19 cellular contexts compared by ENCODE assay signal in genomic region chr17:60240290-60240689, GRCh38.
DNase-seq lines count a peak whose midpoint lies in the region; ATAC-seq and TF ChIP-seq lines count a peak whose summit lies in the region.
"Had no signal": no experiment of that assay in that cellular context is flagged by ENCODE, and none has a peak within 500 bp of the region (broad histone marks: within the 10 kb centered on the region; RNA-seq: fewer than 3 reads in every experiment).

No MANE protein-coding gene starts in this region.

- POLR2A ChIA-PET in WTC11 (lab: Charles Lee), result no interaction called here

- no peaks in the 10 kb centered on the region for H3K27me3 Mint-ChIP-seq in CD4-positive, CD25-positive, alpha-beta regulatory T cell
- no peaks in the 10 kb centered on the region for H3K27me3 Mint-ChIP-seq in WTC11 (ENCODE audit: low read depth)
- no peaks in the 10 kb centered on the region for H3K27me3 Mint-ChIP-seq in neural crest cell (ENCODE audit: low read depth)
- H3K27me3 Mint-ChIP-seq: CD4-positive, alpha-beta T cell; CD8-positive, alpha-beta memory T cell had no signal

- CTCF ChIA-PET in WTC11 (lab: Charles Lee), result no interaction called here

- H3K4me3 ChIP-seq in CD4-positive, CD25-positive, alpha-beta regulatory T cell (ENCODE audit: low read depth, low read length), result no peak overlapping the region
- H3K4me3 ChIP-seq in upper lobe of left lung, result no peak overlapping the region
- H3K4me3 ChIP-seq: A549, GM12878, GM23248, HAP-1 had no signal

- peaks cover 9% of the 10 kb centered on the region for H3K36me3 ChIP-seq in CD4-positive, CD25-positive, alpha-beta regulatory T cell (ENCODE audit: control insufficient read depth, insufficient read depth, low read length)
- peaks cover 0 to 17% (median 3%) of the 10 kb centered on the region in 4 donors for H3K36me3 ChIP-seq in upper lobe of left lung

- DNase-seq in CD4-positive, CD25-positive, alpha-beta regulatory T cell, result no peak
- DNase-seq in WTC11 (ENCODE audit: low spot score), result no peak
- DNase-seq in neural crest cell (ENCODE audit: low read depth, low spot score), result no peak
- DNase-seq in upper lobe of left lung, result no peak
- DNase-seq in stimulated activated CD4-positive, alpha-beta T cell treated with anti-CD3 and anti-CD28 coated beads, Interleukin-4, amount 100 ng/mL, for 24 hours, result no peak
- DNase-seq in RKO (ENCODE audit: low spot score), result no peak
- DNase-seq: 8988T; ACHN; C1 segment of cervical spinal cord; CD4-positive, alpha-beta T cell; CD8-positive, alpha-beta memory T cell; DMS 273 treated with DMSO at 0.1 percent for 48 hours; DMS79; EL; GDM1; GM23248 had no signal

- H3K4me3 Mint-ChIP-seq in CD4-positive, CD25-positive, alpha-beta regulatory T cell, result no peak overlapping the region
- H3K4me3 Mint-ChIP-seq in WTC11 (no peak overlapping the region), neural crest cell (no peak overlapping the region)
- H3K4me3 Mint-ChIP-seq: CD4-positive, alpha-beta T cell; CD8-positive, alpha-beta memory T cell had no signal

- H3K27ac ChIP-seq in CD4-positive, CD25-positive, alpha-beta regulatory T cell (ENCODE audit: insufficient read depth, low read length, poor library complexity, severe bottlenecking), result no peak overlapping the region
- H3K27ac ChIP-seq in upper lobe of left lung, result no peak overlapping the region
- H3K27ac ChIP-seq: A549, GM23248 had no signal

- H3K4me1 Mint-ChIP-seq in CD4-positive, CD25-positive, alpha-beta regulatory T cell, result peaks cover 0 to 4% (median 2%) of the 10 kb centered on the region in 4 donors
- H3K4me1 Mint-ChIP-seq in WTC11 (no peaks in the 10 kb centered on the region; the same call in 1 of the 2 replicates), neural crest cell (no peaks in the 10 kb centered on the region)
- H3K4me1 Mint-ChIP-seq: CD8-positive, alpha-beta memory T cell had no signal

- no peaks in the 10 kb centered on the region for H3K4me1 ChIP-seq in CD4-positive, CD25-positive, alpha-beta regulatory T cell (ENCODE audit: control insufficient read depth, insufficient read depth, low read length, poor library complexity, severe bottlenecking)
- H3K4me1 ChIP-seq in upper lobe of left lung, result no peaks in the 10 kb centered on the region
- H3K4me1 ChIP-seq: A549 had no signal

- WGBS in upper lobe of left lung, 2 donors, result 84 to 99% methylated on average over 3 of the region's 3 CpGs

- ATAC-seq in CD4-positive, CD25-positive, alpha-beta regulatory T cell (ENCODE audit: low read depth in 2 of 2), result no peak
- ATAC-seq in WTC11 (no peak), upper lobe of left lung (ENCODE audit: low FRiP score in 2 of 2) (no peak)
- ATAC-seq: A549, GM12878 had no signal

- H3K27ac Mint-ChIP-seq in CD4-positive, CD25-positive, alpha-beta regulatory T cell, result peak overlapping the region in 2 of 3 donors; percentile 12 to 44
- H3K27ac Mint-ChIP-seq in WTC11, result peak overlapping the region; percentile 56; the same call in 1 of the 2 replicates
- H3K27ac Mint-ChIP-seq in neural crest cell (ENCODE audit: unreplicated experiment), result peak overlapping the region; percentile 68
- H3K27ac Mint-ChIP-seq: CD4-positive, alpha-beta T cell; CD8-positive, alpha-beta memory T cell had no signal

- TF ChIP-seq POLR2A in upper lobe of left lung (IDR thresholded peaks at IDR 0.05), result no peak

- TF ChIP-seq CTCF in WTC11 (IDR thresholded peaks at IDR 0.05) (no peak), neural crest cell (conservative IDR thresholded peaks at IDR 0.05) (no peak), upper lobe of left lung (IDR thresholded peaks at IDR 0.05) (no peak)

- H3K9me3 Mint-ChIP-seq in CD4-positive, CD25-positive, alpha-beta regulatory T cell, result peaks cover 0 to 11% (median 0%) of the 10 kb centered on the region in 7 donors
- no peaks in the 10 kb centered on the region for H3K9me3 Mint-ChIP-seq in WTC11
- no peaks in the 10 kb centered on the region for H3K9me3 Mint-ChIP-seq in neural crest cell
- H3K9me3 Mint-ChIP-seq: CD4-positive, alpha-beta T cell had no signal

- H3K36me3 Mint-ChIP-seq in CD4-positive, CD25-positive, alpha-beta regulatory T cell, result peaks cover 25% of the 10 kb centered on the region
- H3K36me3 Mint-ChIP-seq in WTC11, result peaks cover 8% of the 10 kb centered on the region
- H3K36me3 Mint-ChIP-seq in neural crest cell (ENCODE audit: low read depth), result peaks cover 8% of the 10 kb centered on the region

- no peaks in the 10 kb centered on the region for H3K27me3 ChIP-seq in CD4-positive, CD25-positive, alpha-beta regulatory T cell (ENCODE audit: control insufficient read depth, insufficient read depth, low read length)
- no peaks in the 10 kb centered on the region for H3K27me3 ChIP-seq in upper lobe of left lung

- no peak for TF ChIP-seq EP300 in upper lobe of left lung (IDR thresholded peaks at IDR 0.05)

- H3K9me3 ChIP-seq in CD4-positive, CD25-positive, alpha-beta regulatory T cell (ENCODE audit: control insufficient read depth in 2 of 2, low read length in 2 of 2), result no peaks in the 10 kb centered on the region
- no peaks in the 10 kb centered on the region for H3K9me3 ChIP-seq in upper lobe of left lung
- H3K9me3 ChIP-seq: A549, HAP-1 had no signal

TF ChIP-seq in WTC11, 78 proteins besides CTCF, POLR2A, EP300 and RAD21:
- TF ChIP-seq CBFB (CRISPR knock-in tag; IDR thresholded peaks at IDR 0.05; ENCODE audit: low read depth), result no peak
- no peak for TF ChIP-seq USF1 (CRISPR knock-in tag; IDR thresholded peaks at IDR 0.05)
- TF ChIP-seq ZBTB21 (CRISPR knock-in tag; IDR thresholded peaks at IDR 0.05; ENCODE audit: borderline replicate concordance), result no peak
- TF ChIP-seq ZNF423 (CRISPR knock-in tag; IDR thresholded peaks at IDR 0.05), result no peak
- no peak for TF ChIP-seq ZNF219 (CRISPR knock-in tag; IDR thresholded peaks at IDR 0.05; ENCODE audit: borderline replicate concordance)
- no peak for TF ChIP-seq ZNF121 (CRISPR knock-in tag; IDR thresholded peaks at IDR 0.05)
- no peak for TF ChIP-seq EMX1 (CRISPR knock-in tag; IDR thresholded peaks at IDR 0.05)
- no peak for TF ChIP-seq FOXK1 (CRISPR knock-in tag; IDR thresholded peaks at IDR 0.05)
- TF ChIP-seq FOXP1 (CRISPR knock-in tag; IDR thresholded peaks at IDR 0.05; ENCODE audit: borderline replicate concordance), result no peak
- TF ChIP-seq SP1 (CRISPR knock-in tag; conservative IDR thresholded peaks at IDR 0.05), result no peak
